In genomic region chr2:191188550-191189093, GRCh38 we compare ENCODE assay signal across 1 cellular context.
TF ChIP-seq lines count a peak whose summit lies in the region.

No MANE protein-coding gene starts in this region.

TF ChIP-seq in HCT116, 20 proteins besides CTCF, POLR2A, EP300 and RAD21:
- no peak for TF ChIP-seq JUND (IDR thresholded peaks at IDR 0.05)
- no peak for TF ChIP-seq EZH2 (IDR thresholded peaks at IDR 0.05)
- TF ChIP-seq SRF (IDR thresholded peaks at IDR 0.05; ENCODE audit: low read depth): no peak
- no peak for TF ChIP-seq REST (IDR thresholded peaks at IDR 0.05; ENCODE audit: low read depth)
- TF ChIP-seq TCF7L2 (IDR thresholded peaks at IDR 0.05; ENCODE audit: borderline replicate concordance, extremely low read depth, insufficient read depth, insufficient read length): no peak
- TF ChIP-seq MAX (IDR thresholded peaks at IDR 0.05): no peak
- no peak for TF ChIP-seq SIN3A (IDR thresholded peaks at IDR 0.05; ENCODE audit: low read depth)
- TF ChIP-seq EGR1 (IDR thresholded peaks at IDR 0.05; ENCODE audit: low read depth): no peak
- no peak for TF ChIP-seq POLR2AphosphoS5 (IDR thresholded peaks at IDR 0.05; ENCODE audit: low read depth, low read length)
- no peak for TF ChIP-seq CEBPB (IDR thresholded peaks at IDR 0.05; ENCODE audit: low read depth)
- no peak for TF ChIP-seq YY1 (IDR thresholded peaks at IDR 0.05; ENCODE audit: extremely low read depth, insufficient replicate concordance, low read depth, low read length)
- TF ChIP-seq FOSL1 (IDR thresholded peaks at IDR 0.05; ENCODE audit: low read depth): no peak
- no peak for TF ChIP-seq ZBTB33 (IDR thresholded peaks at IDR 0.05; ENCODE audit: extremely low read depth, insufficient replicate concordance, low read length)
- no peak for TF ChIP-seq SP1 (IDR thresholded peaks at IDR 0.05; ENCODE audit: low read depth)
- TF ChIP-seq ZNF274 (IDR thresholded peaks at IDR 0.05; ENCODE audit: low read depth, low read length): no peak
- no peak for TF ChIP-seq ELF1 (IDR thresholded peaks at IDR 0.05; ENCODE audit: borderline replicate concordance, low read depth)
- TF ChIP-seq ATF3 (IDR thresholded peaks at IDR 0.05): no peak
